Comparison of ENCODE assay signal across 11 cellular contexts in the genomic region with DNA sequence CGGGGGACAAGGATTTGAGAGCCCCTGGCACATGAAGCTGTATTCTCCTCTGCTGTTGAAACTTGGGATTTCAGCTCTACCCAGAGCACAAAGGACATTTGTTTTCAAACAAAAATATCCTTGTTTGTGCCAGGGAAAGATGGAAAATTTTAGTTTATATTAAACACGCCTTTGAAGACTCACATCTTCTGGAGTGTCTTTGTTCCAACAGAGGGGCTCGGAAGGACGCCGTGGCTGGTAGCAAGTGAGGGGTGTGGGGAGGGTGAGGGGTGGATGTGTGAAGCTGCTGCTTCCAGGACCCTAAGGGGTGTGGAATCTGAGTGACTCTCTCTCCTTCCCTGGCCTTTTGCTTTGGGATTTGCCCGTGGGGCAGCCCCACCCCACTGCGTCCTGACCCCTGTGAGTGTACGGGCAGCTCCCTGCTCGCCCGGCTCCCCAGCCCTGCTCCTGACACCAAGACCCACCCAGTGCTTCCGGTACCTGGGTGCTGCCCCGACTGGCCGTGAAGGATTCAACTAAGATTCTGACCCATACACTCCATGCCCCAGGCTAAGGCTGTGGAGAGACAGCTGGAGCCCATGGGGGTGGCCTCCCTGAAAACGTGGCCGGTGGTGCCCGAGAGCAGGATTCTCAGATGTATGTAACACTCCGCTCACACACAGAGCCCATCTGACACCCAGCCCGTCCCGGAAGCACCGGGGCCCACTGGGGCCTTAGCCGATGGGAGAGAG. TPM values are rescaled to one million over a fixed set of nuclear protein-coding genes. Genes with fewer than 3 reads are reported as not detected.
DNase-seq lines count a peak whose midpoint lies in the region; ATAC-seq, FAIRE-seq and TF ChIP-seq lines count a peak whose summit lies in the region.
"Had no signal": no experiment of that assay in that cellular context is flagged by ENCODE, and none has a peak within 500 bp of the region (broad histone marks: within the 10 kb centered on the region; RNA-seq: fewer than 3 reads in every experiment).

No MANE protein-coding gene starts in this region.

- no peak for DNase-seq in GM23338 (ENCODE audit: low spot score)
- peak; percentile 59 for DNase-seq in bronchial epithelial cell (ENCODE audit: low read depth)
- peak; percentile 59 to 66 for DNase-seq in hippocampal formation (lab: John Stamatoyannopoulos, UW)
- DNase-seq in sciatic nerve (ENCODE audit: low spot score): peak; percentile 63
- no peak for DNase-seq in occipital lobe (lab: John Stamatoyannopoulos, UW)
- no peak for DNase-seq in NCI-H1092 treated with DMSO at 0.1 percent for 48 hours (lab: John Stamatoyannopoulos, UW)

- peaks cover 31% of the 10 kb centered on the region for H3K79me2 ChIP-seq in GM23338 (replicated peaks; ENCODE audit: insufficient read depth)

- H3K4me3 ChIP-seq in GM23338: no peak overlapping the region
- no peak overlapping the region for H3K4me3 ChIP-seq in bronchial epithelial cell (ENCODE audit: low read depth, low read length)

- peaks cover 12% of the 10 kb centered on the region; the same call in 1 of the 2 replicates for H3K36me3 ChIP-seq in GM23338 (ENCODE audit: insufficient read depth)
- H3K36me3 ChIP-seq in bronchial epithelial cell (ENCODE audit: control insufficient read depth, insufficient read depth, low read length): peaks cover 40% of the 10 kb centered on the region

- no peak for ATAC-seq in GM23338
- peak; percentile 64 for ATAC-seq in sciatic nerve
- ATAC-seq in GM18907 (IDR thresholded peaks at IDR 0.05; ENCODE audit: unreplicated experiment): no peak
- no peak for ATAC-seq in HG03095 (IDR thresholded peaks at IDR 0.05; ENCODE audit: unreplicated experiment)

- no peak for FAIRE-seq in bronchial epithelial cell (lab: Jason Lieb, UNC)
- FAIRE-seq: colon had no signal

- no peaks in the 10 kb centered on the region for H3K9me2 ChIP-seq in GM23338 (ENCODE audit: insufficient read depth)

- H3K36me3 Mint-ChIP-seq in GM23338 (ENCODE audit: low read depth): peaks cover 93% of the 10 kb centered on the region

- H3K4me1 Mint-ChIP-seq in GM23338: peaks cover 10% of the 10 kb centered on the region

- H4K20me1 ChIP-seq in GM23338 (replicated peaks; ENCODE audit: insufficient read depth): peaks cover 28% of the 10 kb centered on the region

- H3F3A ChIP-seq in GM23338 (replicated peaks; ENCODE audit: low read depth): peaks cover 14% of the 10 kb centered on the region; the same call in 1 of the 2 replicates

- H2AFZ ChIP-seq in GM23338: no peak overlapping the region

- peak overlapping the region; percentile 74; the same call in 1 of the 2 replicates for H3K27ac Mint-ChIP-seq in GM23338
- H3K27ac Mint-ChIP-seq: CD4-positive, alpha-beta T cell; T-helper 2 cell treated with Interferon-gamma antibody and Interleukin-4, amounts not matched to agents 5 μg/mL and 100 μg/mL, for 36 hours had no signal

- H3K4me3 Mint-ChIP-seq in GM23338: no peak overlapping the region
- H3K4me3 Mint-ChIP-seq: CD4-positive, alpha-beta T cell; T-helper 2 cell treated with Interferon-gamma antibody and Interleukin-4, amounts not matched to agents 5 μg/mL and 100 μg/mL, for 36 hours had no signal

- TF ChIP-seq CTCF in GM23338 (conservative IDR thresholded peaks at IDR 0.05; ENCODE audit: low read depth in 2 of 2) (no peak), bronchial epithelial cell (IDR thresholded peaks at IDR 0.05; ENCODE audit: insufficient read depth, low read length, severe bottlenecking) (no peak)

- H3K27me3 ChIP-seq in GM23338 (ENCODE audit: insufficient read depth) (no peaks in the 10 kb centered on the region), bronchial epithelial cell (ENCODE audit: control insufficient read depth, insufficient read depth, low read length) (no peaks in the 10 kb centered on the region)

- peaks cover 3% of the 10 kb centered on the region; the same call in 1 of the 3 replicates for H3K9me3 Mint-ChIP-seq in GM23338
- H3K9me3 Mint-ChIP-seq: CD4-positive, alpha-beta T cell; T-helper 2 cell treated with Interferon-gamma antibody and Interleukin-4, amounts not matched to agents 5 μg/mL and 100 μg/mL, for 36 hours had no signal

- peaks cover 51% of the 10 kb centered on the region for H3K27me3 Mint-ChIP-seq in GM23338 (ENCODE audit: insufficient read depth, low read depth, poor library complexity)
- H3K27me3 Mint-ChIP-seq: CD4-positive, alpha-beta T cell had no signal

- intact Hi-C loops in sciatic nerve (cut with DNase I): no loop called here

- H3K4me1 ChIP-seq in GM23338 (ENCODE audit: insufficient read depth): no peaks in the 10 kb centered on the region

- H3K4me2 ChIP-seq in GM23338: no peak overlapping the region

- H3K27ac ChIP-seq in GM23338 (ENCODE audit: low read depth): peak overlapping the region; percentile 69; the same call in 1 of the 2 replicates

TF ChIP-seq in GM23338, 12 proteins besides CTCF, POLR2A, EP300 and RAD21 (continues in another document):
- TF ChIP-seq STAT1 (IDR thresholded peaks at IDR 0.05; ENCODE audit: unreplicated experiment) (no peak), EZH2phosphoT487 (IDR thresholded peaks at IDR 0.05; ENCODE audit: unreplicated experiment) (no peak), ZNF331 (CRISPR knock-in tag; IDR thresholded peaks at IDR 0.05; ENCODE audit: low read depth) (no peak), EZH2 (IDR thresholded peaks at IDR 0.05; ENCODE audit: low read depth, unreplicated experiment) (no peak), NANOG (IDR thresholded peaks at IDR 0.05; ENCODE audit: borderline replicate concordance) (no peak), CREB1 (CRISPR knock-in tag; IDR thresholded peaks at IDR 0.05; ENCODE audit: low read depth) (no peak), JUNB (IDR thresholded peaks at IDR 0.05; ENCODE audit: unreplicated experiment) (no peak)
- TF ChIP-seq, protein P1, sequence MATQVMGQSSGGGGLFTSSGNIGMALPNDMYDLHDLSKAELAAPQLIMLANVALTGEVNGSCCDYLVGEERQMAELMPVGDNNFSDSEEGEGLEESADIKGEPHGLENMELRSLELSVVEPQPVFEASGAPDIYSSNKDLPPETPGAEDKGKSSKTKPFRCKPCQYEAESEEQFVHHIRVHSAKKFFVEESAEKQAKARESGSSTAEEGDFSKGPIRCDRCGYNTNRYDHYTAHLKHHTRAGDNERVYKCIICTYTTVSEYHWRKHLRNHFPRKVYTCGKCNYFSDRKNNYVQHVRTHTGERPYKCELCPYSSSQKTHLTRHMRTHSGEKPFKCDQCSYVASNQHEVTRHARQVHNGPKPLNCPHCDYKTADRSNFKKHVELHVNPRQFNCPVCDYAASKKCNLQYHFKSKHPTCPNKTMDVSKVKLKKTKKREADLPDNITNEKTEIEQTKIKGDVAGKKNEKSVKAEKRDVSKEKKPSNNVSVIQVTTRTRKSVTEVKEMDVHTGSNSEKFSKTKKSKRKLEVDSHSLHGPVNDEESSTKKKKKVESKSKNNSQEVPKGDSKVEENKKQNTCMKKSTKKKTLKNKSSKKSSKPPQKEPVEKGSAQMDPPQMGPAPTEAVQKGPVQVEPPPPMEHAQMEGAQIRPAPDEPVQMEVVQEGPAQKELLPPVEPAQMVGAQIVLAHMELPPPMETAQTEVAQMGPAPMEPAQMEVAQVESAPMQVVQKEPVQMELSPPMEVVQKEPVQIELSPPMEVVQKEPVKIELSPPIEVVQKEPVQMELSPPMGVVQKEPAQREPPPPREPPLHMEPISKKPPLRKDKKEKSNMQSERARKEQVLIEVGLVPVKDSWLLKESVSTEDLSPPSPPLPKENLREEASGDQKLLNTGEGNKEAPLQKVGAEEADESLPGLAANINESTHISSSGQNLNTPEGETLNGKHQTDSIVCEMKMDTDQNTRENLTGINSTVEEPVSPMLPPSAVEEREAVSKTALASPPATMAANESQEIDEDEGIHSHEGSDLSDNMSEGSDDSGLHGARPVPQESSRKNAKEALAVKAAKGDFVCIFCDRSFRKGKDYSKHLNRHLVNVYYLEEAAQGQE (IDR thresholded peaks at IDR 0.05; ENCODE audit: unreplicated experiment): no peak

RNA-seq across cellular contexts. Expression of a gene that starts 59.6 kb away (rescaled TPM):
- total RNA-seq in GM23338 (2014; rRNA removed; shearing (Covaris generic)): 26.7 and 27.8 TPM in 2 replicates
- 2.6 and 4.2 TPM in 2 replicates for polyA plus RNA-seq in GM23338 (2016; fragmentation: Nextera tagmentation; extraction: Ambion mirVana)
- total RNA-seq in bronchial epithelial cell (26.5 and 29.5 TPM in 2 replicates), sciatic nerve (27.6 TPM), occipital lobe (78.6 TPM)

Comparison
In these comparisons a context has a peak if more than half of its experiments do, and no peak if none do; other contexts are left out.
1. DNase-seq: peak in bronchial epithelial cell (single experiment), hippocampal formation (2 of 2) and sciatic nerve (single experiment); none in GM23338 (single experiment), occipital lobe (single experiment) and NCI-H1092 treated with DMSO at 0.1 percent for 48 hours (single experiment).